ENCODE assay signal across 8 cellular contexts in the genomic region with DNA sequence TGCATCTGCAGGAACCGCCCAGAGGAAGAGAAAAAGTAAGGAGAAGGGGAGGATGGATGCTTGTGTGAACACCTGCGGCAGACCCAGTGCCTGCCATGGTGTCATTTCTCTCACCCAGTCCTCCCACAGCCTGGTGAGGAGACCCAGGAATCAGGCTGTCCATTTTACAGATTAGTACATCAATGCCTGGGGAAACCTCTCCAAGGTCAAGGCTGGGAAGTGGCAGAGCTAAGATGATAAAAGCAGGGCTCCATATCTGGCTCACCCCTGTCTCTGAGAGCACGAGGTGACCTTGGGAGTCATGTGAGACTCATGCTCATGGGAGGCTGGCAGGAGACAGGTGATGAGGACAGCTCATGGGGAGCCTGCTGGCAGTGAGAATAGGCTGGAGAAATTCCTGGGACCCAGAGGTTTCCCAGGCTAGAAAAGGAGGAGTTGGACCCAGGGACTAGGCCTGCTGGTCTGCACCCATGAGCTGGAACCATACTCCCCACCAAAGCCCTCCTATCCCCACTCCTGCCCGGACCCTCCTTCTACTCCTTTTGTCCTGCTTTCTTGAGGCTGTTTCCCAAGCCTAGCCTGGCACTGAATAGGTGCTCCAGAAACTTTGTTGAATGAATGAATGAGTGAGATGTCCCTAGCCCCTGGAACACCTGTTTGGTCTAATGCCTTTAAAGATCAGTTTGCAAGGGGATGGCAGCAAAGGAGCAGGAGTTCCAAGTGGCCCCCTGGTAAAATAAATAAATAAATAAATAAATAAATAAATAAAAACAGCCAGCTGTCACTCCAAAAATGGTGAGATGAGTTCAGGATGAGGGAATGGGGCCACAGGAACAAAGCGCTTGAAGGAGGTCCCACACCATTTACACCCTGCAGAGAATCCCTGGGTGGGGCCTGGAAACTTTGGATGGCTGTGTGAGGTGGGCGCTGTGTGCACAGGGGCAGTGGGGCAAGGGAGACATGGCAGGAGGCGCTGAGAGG. TPM values are rescaled to one million over a fixed set of nuclear protein-coding genes. Genes with fewer than 3 reads are reported as not detected.
DNase-seq lines count a peak whose midpoint lies in the region; ATAC-seq, FAIRE-seq and TF ChIP-seq lines count a peak whose summit lies in the region.

No MANE protein-coding gene starts in this region.

- peaks cover 19 to 29% of the 10 kb centered on the region in 2 experiments for H3K36me3 ChIP-seq in HepG2 (replicated peaks in 1 of 2; ENCODE audit: control insufficient read depth in 1 of 2, insufficient read depth in 2 of 2, low read length in 2 of 2)
- H3K36me3 ChIP-seq in right lobe of liver: peaks cover 0 to 16% (median 2%) of the 10 kb centered on the region in 4 donors
- peaks cover 5% of the 10 kb centered on the region for H3K36me3 ChIP-seq in mammary epithelial cell (ENCODE audit: insufficient read depth, low read length)
- peaks cover 14 to 22% of the 10 kb centered on the region in 2 donors for H3K36me3 ChIP-seq in mucosa of rectum (ENCODE audit: control insufficient read depth in 2 of 2, insufficient read depth in 2 of 2, low read length in 2 of 2)
- H3K36me3 ChIP-seq in vagina: peaks cover 0 to 27% of the 10 kb centered on the region in 2 donors

- H3K79me2 ChIP-seq in HepG2 (ENCODE audit: insufficient read depth, low read length) (peaks cover 29% of the 10 kb centered on the region), mammary epithelial cell (ENCODE audit: insufficient read depth, low read length) (peaks cover 24% of the 10 kb centered on the region)

- DNase-seq in HepG2 (ENCODE audit: low spot score) (no peak), right lobe of liver (no peak), mammary epithelial cell (no peak), vagina (ENCODE audit: extremely low spot score in 2 of 2) (no peak), NCI-H524 treated with DMSO at 0.1 percent for 48 hours (lab: John Stamatoyannopoulos, UW) (no peak), SK-N-DZ (ENCODE audit: low spot score) (no peak)

- 0 out of 4 replicates have a peak, but pooled peaks of 1 of the 2 experiments have one; percentile 27 for TF ChIP-seq POLR2A in HepG2 (IDR thresholded peaks at IDR 0.05; ENCODE audit: insufficient read depth in 1 of 2, low read depth in 2 of 2, low read length in 2 of 2)
- TF ChIP-seq POLR2A in right lobe of liver (IDR thresholded peaks at IDR 0.05): no peak
- no peak for TF ChIP-seq POLR2A in vagina (IDR thresholded peaks at IDR 0.05)
- no peak for TF ChIP-seq POLR2A in GM18505 (IDR thresholded peaks at IDR 0.05; ENCODE audit: borderline replicate concordance, extremely low read depth, insufficient read depth, insufficient read length)

- peaks cover 30% of the 10 kb centered on the region for H3K4me1 ChIP-seq in HepG2 (ENCODE audit: insufficient read depth, low read length)
- peaks cover 0 to 6% (median 0%) of the 10 kb centered on the region in 4 donors for H3K4me1 ChIP-seq in right lobe of liver
- H3K4me1 ChIP-seq in mammary epithelial cell (ENCODE audit: insufficient read depth, low read length): peaks cover 12% of the 10 kb centered on the region
- H3K4me1 ChIP-seq in mucosa of rectum (ENCODE audit: control insufficient read depth in 2 of 2, insufficient read depth in 2 of 2, low read length in 2 of 2): peaks cover 11 to 14% of the 10 kb centered on the region in 2 donors
- H3K4me1 ChIP-seq in vagina: peaks cover 29% of the 10 kb centered on the region

- POLR2A ChIA-PET in HepG2 (lab: Yijun Ruan, JAX): interaction anchor here (1.3 to 2.4 kb wide), 3 partner anchors 11 to 90 kb away, joined by 3 to 12 read pairs (median 9); no protein-coding TSS in a partner anchor

- H4K20me1 ChIP-seq in HepG2 (ENCODE audit: insufficient read depth, low read length) (no peaks in the 10 kb centered on the region; the same call in 1 of the 2 replicates), mammary epithelial cell (ENCODE audit: insufficient read depth, low read length) (no peaks in the 10 kb centered on the region)

- H3K9me3 ChIP-seq in HepG2 (ENCODE audit: low read length): no peaks in the 10 kb centered on the region
- H3K9me3 ChIP-seq in right lobe of liver: no peaks in the 10 kb centered on the region
- no peaks in the 10 kb centered on the region for H3K9me3 ChIP-seq in mammary epithelial cell (replicated peaks; ENCODE audit: insufficient read depth, low read length)
- H3K9me3 ChIP-seq in mucosa of rectum (ENCODE audit: control insufficient read depth in 2 of 2, low read length in 2 of 2): no peaks in the 10 kb centered on the region
- no peaks in the 10 kb centered on the region for H3K9me3 ChIP-seq in vagina

- intact Hi-C loops in HepG2 (cut with micrococcal nuclease; ENCODE audit: unreplicated experiment) (loop anchor here (5.0 kb wide), 1 partner anchor 212 kb away; no protein-coding TSS in a partner anchor), right lobe of liver (cut with DNase I) (no loop called here), mammary epithelial cell (cut with micrococcal nuclease) (loop anchor here (2.0 kb wide), 1 partner anchor 45 kb away; a partner anchor contains a TSS), vagina (cut with DNase I) (no loop called here)

- H2AFZ ChIP-seq in HepG2 (ENCODE audit: low read length) (no peak overlapping the region), mammary epithelial cell (ENCODE audit: low read depth, low read length) (peak overlapping the region; percentile 75)

- CTCF ChIA-PET in HepG2 (lab: Yijun Ruan, JAX; ENCODE audit: low intra/inter-chr PET ratio, low total read pairs): no interaction called here
- CTCF ChIA-PET in mammary epithelial cell (lab: Charles Lee; ENCODE audit: low non-redundant PET): no interaction called here

- peak overlapping the region; percentile 95 for H3K9ac ChIP-seq in HepG2 (ENCODE audit: insufficient read depth, low read depth, low read length)
- H3K9ac ChIP-seq in mammary epithelial cell (ENCODE audit: insufficient read depth, low read length): no peak overlapping the region
- H3K9ac ChIP-seq in mucosa of rectum (ENCODE audit: low read depth in 1 of 2, low read length in 2 of 2): peak overlapping the region in 1 of 2 donors; percentile 67

- TF ChIP-seq RAD21 in HepG2 (CRISPR knock-in tag; IDR thresholded peaks at IDR 0.05): no peak

- BruUV-seq in HepG2 (replicated peaks; lab: Mats Ljungman, UMichigan) (TSS peak; percentile 39), mammary epithelial cell (replicated peaks; lab: Mats Ljungman, UMichigan) (no TSS peak)

- peak overlapping the region; percentile 99 to 100 (median 100) for H3K4me3 ChIP-seq in HepG2 (replicated peaks in 1 of 3; ENCODE audit: insufficient read depth in 1 of 3, low read depth in 2 of 3, low read length in 3 of 3)
- H3K4me3 ChIP-seq in right lobe of liver: no peak overlapping the region
- H3K4me3 ChIP-seq in mammary epithelial cell (replicated peaks in 1 of 3; ENCODE audit: insufficient read depth in 1 of 3, low read depth in 2 of 3, low read length in 3 of 3): peak overlapping the region; percentile 72 to 87 (median 80)
- H3K4me3 ChIP-seq in mucosa of rectum (ENCODE audit: low read length in 2 of 2): peak overlapping the region; percentile 60 to 70
- peak overlapping the region; percentile 66 to 94 for H3K4me3 ChIP-seq in vagina

- 88% methylated on average over 7 of the region's 7 CpGs for WGBS in HepG2 (ENCODE audit: low lambda C conversion rate)
- WGBS in right lobe of liver (ENCODE audit: insufficient coverage, low coverage, low lambda C conversion rate, missing lambda C conversion rate): 86% methylated on average over 5 of the region's 7 CpGs
- WGBS in mammary epithelial cell (ENCODE audit: low coverage, missing lambda C conversion rate): 76% methylated on average over 7 of the region's 7 CpGs

- FAIRE-seq in HepG2 (lab: Jason Lieb, UNC): no peak

- TF ChIP-seq EP300 in HepG2 (IDR thresholded peaks at IDR 0.05; ENCODE audit: low read depth in 2 of 2, low read length in 2 of 2): no peak
- TF ChIP-seq EP300 in HepG2 (CRISPR knock-in tag; IDR thresholded peaks at IDR 0.05; ENCODE audit: borderline replicate concordance): no peak

- no peaks in the 10 kb centered on the region; a peak in 1 of 5 replicates for H3K27me3 ChIP-seq in HepG2 (ENCODE audit: control insufficient read depth in 1 of 2, insufficient read depth in 2 of 2, low read length in 2 of 2)
- no peaks in the 10 kb centered on the region for H3K27me3 ChIP-seq in right lobe of liver
- H3K27me3 ChIP-seq in mammary epithelial cell (ENCODE audit: insufficient read depth, low read length): no peaks in the 10 kb centered on the region
- no peaks in the 10 kb centered on the region for H3K27me3 ChIP-seq in mucosa of rectum (ENCODE audit: control insufficient read depth in 2 of 2, insufficient read depth in 2 of 2, low read length in 2 of 2)
- no peaks in the 10 kb centered on the region for H3K27me3 ChIP-seq in vagina

- H3K27ac ChIP-seq in HepG2 (ENCODE audit: extremely low read length, insufficient read depth, low read length): peak overlapping the region; percentile 78
- H3K27ac ChIP-seq in right lobe of liver: no peak overlapping the region
- no peak overlapping the region for H3K27ac ChIP-seq in mammary epithelial cell (ENCODE audit: insufficient read depth, low read depth, low read length)
- H3K27ac ChIP-seq in mucosa of rectum (ENCODE audit: low read depth in 2 of 2, low read length in 2 of 2): peak overlapping the region in 1 of 2 donors; percentile 76
- peak overlapping the region; percentile 85 for H3K27ac ChIP-seq in vagina

- in situ Hi-C loops in HepG2 (cut with HindIII; ENCODE audit: extremely low pct_ligation_motif_present, low pct_unique_long_range_greater_than_20kb) (no loop called here), mammary epithelial cell (cut with MboI; ENCODE audit: low sequenced_read_pairs in 2 of 2) (no loop called here)

- no peak for ATAC-seq in HepG2
- no peak for ATAC-seq in right lobe of liver
- ATAC-seq in GM18505 (IDR thresholded peaks at IDR 0.05; ENCODE audit: unreplicated experiment): no peak

- H3K4me2 ChIP-seq in HepG2 (ENCODE audit: low read depth, low read length) (peak overlapping the region; percentile 92), mammary epithelial cell (ENCODE audit: insufficient read depth, low read depth, low read length) (peak overlapping the region; percentile 91)

- dilution Hi-C loops in mammary epithelial cell (cut with HindIII; ENCODE audit: low sequenced_read_pairs): no loop called here

- no peak for TF ChIP-seq CTCF in HepG2 (CRISPR knock-in tag; IDR thresholded peaks at IDR 0.05)
- no peak for TF ChIP-seq CTCF in right lobe of liver (IDR thresholded peaks at IDR 0.05)
- TF ChIP-seq CTCF in mammary epithelial cell (conservative IDR thresholded peaks at IDR 0.05 in 1 of 2, IDR thresholded peaks at IDR 0.05 in 1 of 2; ENCODE audit: extremely low read depth in 1 of 2, insufficient read depth in 1 of 2, low read depth in 1 of 2, low read length in 2 of 2): no peak
- no peak for TF ChIP-seq CTCF in vagina (IDR thresholded peaks at IDR 0.05)

RNA-seq across cellular contexts. Expression of a gene that starts 1.6 kb away (rescaled TPM):
- total RNA-seq in HepG2 (2016; rRNA removed; fragmentation: Illumina TruSeq; extraction: Trizol) (14.3 and 16.5 TPM in 2 replicates), right lobe of liver (1 to 10 TPM; 3.7 to 4.8 (median 4.3) TPM), mammary epithelial cell (10 to 100 TPM; 13.6 to 19.2 TPM), vagina (11.3 TPM)
- total RNA-seq in HepG2 (2016; cell fraction: cytosol; rRNA removed; fragmentation: Illumina TruSeq; extraction: Trizol; ENCODE audit: low read depth): 1.3 TPM in 2 replicates
- total RNA-seq in HepG2 (2016; cell fraction: insoluble cytoplasmic fraction; rRNA removed; fragmentation: Illumina TruSeq; extraction: Trizol): 12.7 and 16.5 TPM in 2 replicates
- 5.2 and 5.9 TPM in 2 replicates for total RNA-seq in HepG2 (2016; cell fraction: membrane; rRNA removed; fragmentation: Illumina TruSeq; extraction: Trizol)
- total RNA-seq in HepG2 (2016; cell fraction: nucleus; rRNA removed; fragmentation: Illumina TruSeq; extraction: Trizol): 15.1 and 17.8 TPM in 2 replicates
- polyA plus RNA-seq in HepG2 (2011; rRNA removed) (6.1 and 8.2 TPM in 2 replicates), mammary epithelial cell (4.9 TPM)
- 3.9 and 4.8 TPM in 2 replicates for polyA plus RNA-seq in HepG2 (2011; cell fraction: cytosol; rRNA removed)
- 25.0 TPM in 2 replicates for polyA plus RNA-seq in HepG2 (2011; cell fraction: nucleus; rRNA removed)
- 9.2 and 10.1 TPM in 2 replicates for polyA plus RNA-seq in HepG2 (2012)
- 0.64 and 0.65 TPM in 2 replicates for polyA plus RNA-seq in HepG2 (2016; cell fraction: cytosol; fragmentation: Illumina TruSeq; extraction: Trizol; ENCODE audit: low read depth)
- polyA plus RNA-seq in HepG2 (2016; cell fraction: insoluble cytoplasmic fraction; fragmentation: Illumina TruSeq; extraction: Trizol; ENCODE audit: low read depth): 11.8 and 14.8 TPM in 2 replicates
- 2.2 and 2.7 TPM in 2 replicates for polyA plus RNA-seq in HepG2 (2016; cell fraction: membrane; fragmentation: Illumina TruSeq; extraction: Trizol; ENCODE audit: low read depth)
- polyA plus RNA-seq in HepG2 (2016; cell fraction: nucleus; fragmentation: Illumina TruSeq; extraction: Trizol; ENCODE audit: insufficient read depth, low read depth): 25.2 and 26.3 TPM in 2 replicates
- polyA minus RNA-seq in HepG2 (2011; rRNA and poly(A)+ RNA removed; ENCODE audit: low replicate concordance): 9.3 and 12.7 TPM in 2 replicates
- 8.3 and 9.5 TPM in 2 replicates for polyA minus RNA-seq in HepG2 (2011; cell fraction: cytosol; rRNA and poly(A)+ RNA removed)
- polyA minus RNA-seq in HepG2 (2011; cell fraction: nucleus; rRNA and poly(A)+ RNA removed): 15.8 and 22.4 TPM in 2 replicates
- 9.8 TPM for polyA minus RNA-seq in mammary epithelial cell
- 15.0 and 15.4 TPM in 2 replicates for polyA plus RNA-seq in SK-N-DZ (2014; cell fraction: cytosol; rRNA removed)
- 10.7 and 13.9 TPM in 2 replicates for polyA plus RNA-seq in SK-N-DZ (2014; cell fraction: nucleus; rRNA removed)

RNA-seq across cellular contexts. Expression of a gene that starts 23.3 kb away (rescaled TPM):
- total RNA-seq in HepG2 (2016; rRNA removed; fragmentation: Illumina TruSeq; extraction: Trizol) (85.6 and 102 TPM in 2 replicates), right lobe of liver (10 to 100 TPM; 34.3 to 56.8 (median 46.7) TPM), mammary epithelial cell (10 to 100 TPM; 62.8 to 66.4 TPM), vagina (60.9 TPM)
- total RNA-seq in HepG2 (2016; cell fraction: cytosol; rRNA removed; fragmentation: Illumina TruSeq; extraction: Trizol; ENCODE audit: low read depth): 11.9 and 12.0 TPM in 2 replicates
- 79.6 and 89.9 TPM in 2 replicates for total RNA-seq in HepG2 (2016; cell fraction: insoluble cytoplasmic fraction; rRNA removed; fragmentation: Illumina TruSeq; extraction: Trizol)
- total RNA-seq in HepG2 (2016; cell fraction: membrane; rRNA removed; fragmentation: Illumina TruSeq; extraction: Trizol): 40.5 and 47.1 TPM in 2 replicates
- 55.6 and 65.6 TPM in 2 replicates for total RNA-seq in HepG2 (2016; cell fraction: nucleus; rRNA removed; fragmentation: Illumina TruSeq; extraction: Trizol)
- polyA plus RNA-seq in HepG2 (2011; rRNA removed) (84.0 and 91.0 TPM in 2 replicates), mammary epithelial cell (45.7 TPM)
- 47.5 and 49.3 TPM in 2 replicates for polyA plus RNA-seq in HepG2 (2011; cell fraction: cytosol; rRNA removed)
- 128 and 147 TPM in 2 replicates for polyA plus RNA-seq in HepG2 (2011; cell fraction: nucleus; rRNA removed)
- 44.7 and 52.0 TPM in 2 replicates for polyA plus RNA-seq in HepG2 (2012)
- polyA plus RNA-seq in HepG2 (2016; cell fraction: cytosol; fragmentation: Illumina TruSeq; extraction: Trizol; ENCODE audit: low read depth): 8.6 and 10.7 TPM in 2 replicates
- 87.6 and 98.5 TPM in 2 replicates for polyA plus RNA-seq in HepG2 (2016; cell fraction: insoluble cytoplasmic fraction; fragmentation: Illumina TruSeq; extraction: Trizol; ENCODE audit: low read depth)
- polyA plus RNA-seq in HepG2 (2016; cell fraction: membrane; fragmentation: Illumina TruSeq; extraction: Trizol; ENCODE audit: low read depth): 29.9 and 30.8 TPM in 2 replicates
- polyA plus RNA-seq in HepG2 (2016; cell fraction: nucleus; fragmentation: Illumina TruSeq; extraction: Trizol; ENCODE audit: insufficient read depth, low read depth): 131 and 139 TPM in 2 replicates
- 110 and 128 TPM in 2 replicates for polyA minus RNA-seq in HepG2 (2011; rRNA and poly(A)+ RNA removed; ENCODE audit: low replicate concordance)
- polyA minus RNA-seq in HepG2 (2011; cell fraction: cytosol; rRNA and poly(A)+ RNA removed): 42.3 and 58.2 TPM in 2 replicates
- 34.0 and 43.5 TPM in 2 replicates for polyA minus RNA-seq in HepG2 (2011; cell fraction: nucleus; rRNA and poly(A)+ RNA removed)
- 94.0 TPM for polyA minus RNA-seq in mammary epithelial cell
- 76.5 and 83.8 TPM in 2 replicates for polyA plus RNA-seq in SK-N-DZ (2014; cell fraction: cytosol; rRNA removed)
- polyA plus RNA-seq in SK-N-DZ (2014; cell fraction: nucleus; rRNA removed): 104 and 122 TPM in 2 replicates

RNA-seq across cellular contexts. Expression of a gene that starts 23.6 kb away (rescaled TPM):
- total RNA-seq in HepG2 (2016; rRNA removed; fragmentation: Illumina TruSeq; extraction: Trizol): 1.2 and 6.4 TPM in 2 replicates
- 0.51 and 0.71 TPM in 2 replicates for total RNA-seq in HepG2 (2016; cell fraction: cytosol; rRNA removed; fragmentation: Illumina TruSeq; extraction: Trizol; ENCODE audit: low read depth)
- total RNA-seq in HepG2 (2016; cell fraction: insoluble cytoplasmic fraction; rRNA removed; fragmentation: Illumina TruSeq; extraction: Trizol): 1.4 and 4.0 TPM in 2 replicates
- 0.83 and 1.7 TPM in 2 replicates for total RNA-seq in HepG2 (2016; cell fraction: membrane; rRNA removed; fragmentation: Illumina TruSeq; extraction: Trizol)
- total RNA-seq in HepG2 (2016; cell fraction: nucleus; rRNA removed; fragmentation: Illumina TruSeq; extraction: Trizol): 11.6 and 12.1 TPM in 2 replicates
- 4.0 and 6.4 TPM in 2 replicates for polyA plus RNA-seq in HepG2 (2011; rRNA removed)
- 1.3 and 2.2 TPM in 2 replicates for polyA plus RNA-seq in HepG2 (2011; cell fraction: cytosol; rRNA removed)
- 37.2 and 53.6 TPM in 2 replicates for polyA plus RNA-seq in HepG2 (2011; cell fraction: nucleus; rRNA removed)
- polyA plus RNA-seq in HepG2 (2012): 0.84 and 2.1 TPM in 2 replicates
- polyA plus RNA-seq in HepG2 (2016; cell fraction: cytosol; fragmentation: Illumina TruSeq; extraction: Trizol; ENCODE audit: low read depth): 0.78 and 0.96 TPM in 2 replicates
- polyA plus RNA-seq in HepG2 (2016; cell fraction: insoluble cytoplasmic fraction; fragmentation: Illumina TruSeq; extraction: Trizol; ENCODE audit: low read depth): 0.91 and 1.5 TPM in 2 replicates
- polyA plus RNA-seq in HepG2 (2016; cell fraction: membrane; fragmentation: Illumina TruSeq; extraction: Trizol; ENCODE audit: low read depth): 0.41 and 1.4 TPM in 2 replicates
- polyA plus RNA-seq in HepG2 (2016; cell fraction: nucleus; fragmentation: Illumina TruSeq; extraction: Trizol; ENCODE audit: insufficient read depth, low read depth): 22.1 and 31.9 TPM in 2 replicates
- polyA minus RNA-seq in HepG2 (2011; rRNA and poly(A)+ RNA removed; ENCODE audit: low replicate concordance): 1.5 and 16.0 TPM in 2 replicates
- polyA minus RNA-seq in HepG2 (2011; cell fraction: cytosol; rRNA and poly(A)+ RNA removed): 0.69 and 1.8 TPM in 2 replicates
- polyA minus RNA-seq in HepG2 (2011; cell fraction: nucleus; rRNA and poly(A)+ RNA removed): 3.7 and 5.2 TPM in 2 replicates
- 1 to 10 TPM in 1 of 6 experiments, under 1 TPM in 4, not detected in 1; 0.19 to 1.8 (median 0.29) TPM for total RNA-seq in right lobe of liver
- 1 to 10 TPM; 1.5 to 8.3 TPM for total RNA-seq in mammary epithelial cell
- 7.6 TPM for polyA plus RNA-seq in mammary epithelial cell
- polyA minus RNA-seq in mammary epithelial cell: not detected
- total RNA-seq in vagina: 1.7 TPM
- 4.3 and 6.4 TPM in 2 replicates for polyA plus RNA-seq in SK-N-DZ (2014; cell fraction: cytosol; rRNA removed)
- polyA plus RNA-seq in SK-N-DZ (2014; cell fraction: nucleus; rRNA removed): 29.9 and 34.1 TPM in 2 replicates

RNA-seq across cellular contexts. Expression of a gene that starts 37.2 kb away (rescaled TPM):
- total RNA-seq in HepG2 (2016; rRNA removed; fragmentation: Illumina TruSeq; extraction: Trizol) (33.9 and 37.4 TPM in 2 replicates), right lobe of liver (10 to 100 TPM; 17.1 to 22.1 (median 18.4) TPM), mammary epithelial cell (10 to 100 TPM; 15.3 to 39.3 TPM), vagina (32.9 TPM)
- 13.4 TPM in 2 replicates for total RNA-seq in HepG2 (2016; cell fraction: cytosol; rRNA removed; fragmentation: Illumina TruSeq; extraction: Trizol; ENCODE audit: low read depth)
- 32.9 and 41.4 TPM in 2 replicates for total RNA-seq in HepG2 (2016; cell fraction: insoluble cytoplasmic fraction; rRNA removed; fragmentation: Illumina TruSeq; extraction: Trizol)
- 23.7 and 24.3 TPM in 2 replicates for total RNA-seq in HepG2 (2016; cell fraction: membrane; rRNA removed; fragmentation: Illumina TruSeq; extraction: Trizol)
- 39.5 and 43.1 TPM in 2 replicates for total RNA-seq in HepG2 (2016; cell fraction: nucleus; rRNA removed; fragmentation: Illumina TruSeq; extraction: Trizol)
- polyA plus RNA-seq in HepG2 (2011; rRNA removed) (39.8 and 42.1 TPM in 2 replicates), mammary epithelial cell (29.2 TPM)
- 22.7 and 30.8 TPM in 2 replicates for polyA plus RNA-seq in HepG2 (2011; cell fraction: cytosol; rRNA removed)
- polyA plus RNA-seq in HepG2 (2011; cell fraction: nucleus; rRNA removed): 140 and 166 TPM in 2 replicates
- polyA plus RNA-seq in HepG2 (2012): 21.4 and 22.8 TPM in 2 replicates
- polyA plus RNA-seq in HepG2 (2016; cell fraction: cytosol; fragmentation: Illumina TruSeq; extraction: Trizol; ENCODE audit: low read depth): 15.4 and 16.5 TPM in 2 replicates
- 38.9 and 41.5 TPM in 2 replicates for polyA plus RNA-seq in HepG2 (2016; cell fraction: insoluble cytoplasmic fraction; fragmentation: Illumina TruSeq; extraction: Trizol; ENCODE audit: low read depth)
- polyA plus RNA-seq in HepG2 (2016; cell fraction: membrane; fragmentation: Illumina TruSeq; extraction: Trizol; ENCODE audit: low read depth): 21.3 and 23.8 TPM in 2 replicates
- 142 and 147 TPM in 2 replicates for polyA plus RNA-seq in HepG2 (2016; cell fraction: nucleus; fragmentation: Illumina TruSeq; extraction: Trizol; ENCODE audit: insufficient read depth, low read depth)
- 53.8 and 68.9 TPM in 2 replicates for polyA minus RNA-seq in HepG2 (2011; rRNA and poly(A)+ RNA removed; ENCODE audit: low replicate concordance)
- 9.0 and 12.9 TPM in 2 replicates for polyA minus RNA-seq in HepG2 (2011; cell fraction: cytosol; rRNA and poly(A)+ RNA removed)
- 38.1 and 40.3 TPM in 2 replicates for polyA minus RNA-seq in HepG2 (2011; cell fraction: nucleus; rRNA and poly(A)+ RNA removed)
- polyA minus RNA-seq in mammary epithelial cell: 6.8 TPM
- 23.3 and 28.6 TPM in 2 replicates for polyA plus RNA-seq in SK-N-DZ (2014; cell fraction: cytosol; rRNA removed)
- 71.3 and 96.4 TPM in 2 replicates for polyA plus RNA-seq in SK-N-DZ (2014; cell fraction: nucleus; rRNA removed)

Comparison
In these comparisons a context has a peak if more than half of its experiments do, and no peak if none do; other contexts are left out.
1. H3K27ac ChIP-seq: peak in HepG2 (single experiment) and vagina (single experiment); none in right lobe of liver (0 of 3) and mammary epithelial cell (single experiment).
2. H3K4me3 ChIP-seq: peak in HepG2 (3 of 3), mammary epithelial cell (3 of 3), mucosa of rectum (2 of 2) and vagina (2 of 2); none in right lobe of liver (0 of 3).
3. intact Hi-C loops: an anchor here in HepG2 (5.0 kb wide) and mammary epithelial cell (2.0 kb wide); none called in right lobe of liver and vagina.